In genomic region chr17:78366109-78366848, GRCh38 we compare ENCODE assay signal across 13 cellular contexts. TPM values are rescaled to one million over a fixed set of nuclear protein-coding genes. Genes with fewer than 3 reads are reported as not detected.
DNase-seq lines count a peak whose midpoint lies in the region; ATAC-seq and TF ChIP-seq lines count a peak whose summit lies in the region.
"Had no signal": no experiment of that assay in that cellular context is flagged by ENCODE, and none has a peak within 500 bp of the region (broad histone marks: within the 10 kb centered on the region; RNA-seq: fewer than 3 reads in every experiment).

No MANE protein-coding gene starts in this region.

- 60 to 61% methylated on average over 18 of the region's 18 CpGs for WGBS in lung, 2 donors

- TF ChIP-seq CTCF in brain microvascular endothelial cell (IDR thresholded peaks at IDR 0.05; ENCODE audit: low read depth, low read length, missing control alignments): no peak
- TF ChIP-seq CTCF in lung (IDR thresholded peaks at IDR 0.05; ENCODE audit: control extremely low read depth, extremely low read depth): no peak
- TF ChIP-seq CTCF in tibial artery (IDR thresholded peaks at IDR 0.05): no peak

- no peaks in the 10 kb centered on the region for H3K27me3 ChIP-seq in brain microvascular endothelial cell (replicated peaks)
- H3K27me3 ChIP-seq in lung (ENCODE audit: control insufficient read depth, insufficient read depth): no peaks in the 10 kb centered on the region
- H3K27me3 ChIP-seq in tibial artery: no peaks in the 10 kb centered on the region

- H3K36me3 ChIP-seq in brain microvascular endothelial cell (replicated peaks) (no peaks in the 10 kb centered on the region), lung (ENCODE audit: control insufficient read depth in 2 of 2, insufficient read depth in 2 of 2, low read length in 2 of 2) (no peaks in the 10 kb centered on the region), tibial artery (no peaks in the 10 kb centered on the region)

- H3K4me1 ChIP-seq in lung (ENCODE audit: control insufficient read depth in 2 of 2, insufficient read depth in 2 of 2, low read length in 2 of 2) (peaks cover 0 to 13% of the 10 kb centered on the region in 2 donors), tibial artery (peaks cover 0 to 19% (median 17%) of the 10 kb centered on the region in 4 donors)

- in situ Hi-C loops in brain microvascular endothelial cell (cut with HindIII; ENCODE audit: low pct_ligation_motif_present, low sequenced_read_pairs): no loop called here

- peak; percentile 20 for ATAC-seq in lung (ENCODE audit: insufficient read depth, low FRiP score)
- ATAC-seq in GM18520 (IDR thresholded peaks at IDR 0.05; ENCODE audit: unreplicated experiment): no peak
- ATAC-seq in GM19351 (IDR thresholded peaks at IDR 0.05; ENCODE audit: unreplicated experiment): no peak

- H3K27ac ChIP-seq in brain microvascular endothelial cell: peak overlapping the region; percentile 25
- peak overlapping the region; percentile 62 to 68 for H3K27ac ChIP-seq in lung (ENCODE audit: low read depth in 1 of 2, low read length in 1 of 2)
- peak overlapping the region; percentile 55 to 66 for H3K27ac ChIP-seq in tibial artery
- H3K27ac ChIP-seq: 22Rv1 had no signal

- intact Hi-C loops in tibial artery (cut with DNase I; ENCODE audit: low total_unique reads): no loop called here

- peak; percentile 58 for DNase-seq in DMS 273 (lab: John Stamatoyannopoulos, UW; ENCODE audit: unreplicated experiment)
- DNase-seq in DMS 273 treated with DMSO at 0.1 percent for 48 hours (lab: John Stamatoyannopoulos, UW): no peak
- no peak for DNase-seq in brain microvascular endothelial cell
- no peak for DNase-seq in lung (ENCODE audit: low spot score)
- no peak for DNase-seq in tibial artery
- DNase-seq in NK-92 (lab: John Stamatoyannopoulos, UW; ENCODE audit: unreplicated experiment): no peak
- DNase-seq: activated CD4-positive, alpha-beta T cell treated with anti-CD3 and anti-CD28 coated beads, Interleukin-2, amount 50 U/mL, for 4 hours; stimulated activated CD4-positive, alpha-beta T cell treated with anti-CD3 and anti-CD28 coated beads, Interleukin-2, amount 100 ng/mL, for 24 hours had no signal

- H3K4me3 ChIP-seq in brain microvascular endothelial cell (ENCODE audit: low read depth, low read length): no peak overlapping the region
- H3K4me3 ChIP-seq in lung: no peak overlapping the region
- no peak overlapping the region for H3K4me3 ChIP-seq in tibial artery
- H3K4me3 ChIP-seq: HAP-1 had no signal

- no peaks in the 10 kb centered on the region for H3K9me3 ChIP-seq in lung (ENCODE audit: control insufficient read depth in 2 of 2, insufficient read depth in 1 of 2, low read length in 1 of 2)
- no peaks in the 10 kb centered on the region for H3K9me3 ChIP-seq in tibial artery
- H3K9me3 ChIP-seq: HAP-1 had no signal

RNA-seq across cellular contexts. Expression of gene SOCS3, which starts 6.4 kb away (rescaled TPM):
- 10 to 100 TPM; 65.8 to 83.8 TPM for total RNA-seq in lung
- 100 to 1,000 TPM; 143 to 545 TPM for polyA plus RNA-seq in lung
- total RNA-seq: OCI-LY7 had no signal

RNA-seq across cellular contexts. Expression of gene PGS1, which starts 12.2 kb away (rescaled TPM):
- total RNA-seq in lung: 100 to 1,000 TPM in 1 of 2 donors, 10 to 100 TPM in 1; 90.6 to 104 TPM
- 10 to 100 TPM; 44.9 to 98.0 TPM for polyA plus RNA-seq in lung
